In the genomic region with DNA sequence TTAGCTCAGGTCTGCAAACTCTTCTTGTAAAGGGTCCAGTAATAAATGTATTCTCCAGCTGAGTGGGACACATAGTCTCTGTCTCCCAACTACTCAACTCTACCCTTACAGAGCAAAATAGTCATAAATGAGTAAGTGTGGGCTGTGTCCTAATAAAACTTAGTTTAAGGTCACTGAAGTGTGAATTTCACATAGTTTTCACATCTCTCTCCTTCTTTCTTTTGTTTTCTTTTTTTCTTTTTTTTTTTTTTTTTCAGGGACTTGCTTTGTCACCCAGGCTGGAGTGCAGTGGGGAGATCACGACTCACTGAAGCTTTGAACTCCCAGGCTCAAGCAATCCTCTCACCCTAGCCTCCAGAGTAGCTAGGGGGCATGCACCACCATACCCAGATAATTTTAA, we compare ENCODE assay signal across 27 cellular contexts.
"Had no signal": no experiment of that assay in that cellular context is flagged by ENCODE, and none has a peak within 500 bp of the region (broad histone marks: within the 10 kb centered on the region; RNA-seq: fewer than 3 reads in every experiment).

No MANE protein-coding gene starts in this region.

- H3K27me3 ChIP-seq: breast epithelium, colonic mucosa, SJSA1 had no signal

- H3K4me3 Mint-ChIP-seq: T-helper 2 cell treated with Interferon-gamma antibody and Interleukin-4, amounts not matched to agents 5 μg/mL and 100 μg/mL, for 36 hours had no signal

- H3K27ac Mint-ChIP-seq: activated B cell treated with CpG ODN at 0.5 μM for 24 hours; activated CD4-positive, alpha-beta memory T cell treated with anti-CD3 and anti-CD28 coated beads, Interleukin-2, amount 10 ng/mL, durations not matched to agents 7 days and 5 days; activated naive CD4-positive, alpha-beta T cell treated with anti-CD3 and anti-CD28 coated beads, Interleukin-2, amount 50 U/mL, for 24 hours; T-helper 2 cell treated with Interferon-gamma antibody and Interleukin-4, amounts not matched to agents 5 μg/mL and 100 μg/mL, for 36 hours had no signal

- DNase-seq: activated B cell treated with CpG ODN at 0.5 μM for 24 hours; activated CD4-positive, alpha-beta memory T cell treated with anti-CD3 and anti-CD28 coated beads, Interleukin-2, amount 10 ng/mL, durations not matched to agents 7 days and 5 days; activated CD4-positive, alpha-beta T cell treated with anti-CD3 and anti-CD28 coated beads for 1 hour; activated CD4-positive, alpha-beta T cell treated with anti-CD3 and anti-CD28 coated beads, Interleukin-2, amount 50 U/mL, for 1 hour; activated effector memory CD4-positive, alpha-beta T cell treated with Interleukin-2 at 50 U/mL for 16 hours; activated naive CD4-positive, alpha-beta T cell; aorta; caudate nucleus; colonic mucosa; Kasumi-1; NCI-H1048; NCI-H1930; NCI-H2107; NCI-H2171 treated with DMSO at 0.1 percent for 48 hours; NCI-H345; NCI-H510A; NCI-H526 treated with DMSO at 0.1 percent for 48 hours; NK-92 treated with Interleukin-12 subunit alpha and Interleukin-12 subunit beta, amount 100 ng/mL, for 24 hours; OCI-M1; SHP77; SW 1271 had no signal

- ATAC-seq: Panc1, SK-N-SH treated with all-trans-retinoic acid at 6 μM for 48 hours had no signal

- H3K9me3 Mint-ChIP-seq: activated B cell treated with CpG ODN at 0.5 μM for 24 hours; activated CD4-positive, alpha-beta memory T cell treated with anti-CD3 and anti-CD28 coated beads, Interleukin-2, amount 10 ng/mL, durations not matched to agents 7 days and 5 days; activated naive CD4-positive, alpha-beta T cell treated with anti-CD3 and anti-CD28 coated beads, Interleukin-2, amount 50 U/mL, for 24 hours; T-helper 2 cell treated with Interferon-gamma antibody and Interleukin-4, amounts not matched to agents 5 μg/mL and 100 μg/mL, for 36 hours had no signal

- H3K36me3 ChIP-seq: breast epithelium, colonic mucosa, SJSA1 had no signal

- H3K27me3 Mint-ChIP-seq: activated B cell treated with CpG ODN at 0.5 μM for 24 hours; activated naive CD4-positive, alpha-beta T cell treated with anti-CD3 and anti-CD28 coated beads, Interleukin-2, amount 50 U/mL, for 24 hours had no signal

- H3K9me3 ChIP-seq: breast epithelium, colonic mucosa, SJSA1 had no signal

- H3K4me3 ChIP-seq: breast epithelium, colonic mucosa, SJSA1 had no signal

- H3K27ac ChIP-seq: breast epithelium, colonic mucosa, SJSA1 had no signal
